ENCODE assay signal across 14 cellular contexts in the genomic region with DNA sequence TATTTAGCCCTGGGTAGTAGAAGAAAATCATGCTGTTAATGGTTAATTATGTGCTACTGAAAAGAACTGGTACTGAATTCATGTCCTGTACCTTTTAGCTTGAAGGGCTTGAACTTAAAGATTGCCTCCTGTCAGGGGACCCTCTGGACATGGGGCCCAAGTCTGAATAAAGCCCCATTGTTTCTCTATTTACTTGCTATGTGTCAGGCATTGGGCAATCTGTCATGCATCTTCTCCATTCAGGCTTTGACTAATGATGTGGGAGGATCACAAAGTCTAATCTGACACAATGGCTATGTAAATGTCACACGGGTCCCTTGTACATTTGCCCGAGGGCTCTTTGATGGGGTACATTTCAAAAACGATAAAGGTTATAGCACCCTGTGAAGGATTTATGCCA.
DNase-seq lines count a peak whose midpoint lies in the region; FAIRE-seq and TF ChIP-seq lines count a peak whose summit lies in the region.
"Had no signal": no experiment of that assay in that cellular context is flagged by ENCODE, and none has a peak within 500 bp of the region (broad histone marks: within the 10 kb centered on the region; RNA-seq: fewer than 3 reads in every experiment).

No MANE protein-coding gene starts in this region.

- WGBS in endodermal cell (ENCODE audit: insufficient coverage in 1 of 2, insufficient read length in 1 of 2), 2 experiments: 72 to 83% methylated on average over 3 of the region's 3 CpGs

- H3K9ac ChIP-seq in endodermal cell (ENCODE audit: extremely low read depth, low read length, poor library complexity, severe bottlenecking) (no peak overlapping the region), neural progenitor cell (no peak overlapping the region), MM.1S (ENCODE audit: low read length) (no peak overlapping the region)
- H3K9ac ChIP-seq: BLaER1 treated with 17β-estradiol and CSF1 and Interleukin-3, amounts not matched to agents 10 nM and 100 nM had no signal

- H3K36me3 ChIP-seq in endodermal cell (ENCODE audit: control insufficient read depth, insufficient read depth, low read length) (no peaks in the 10 kb centered on the region), neural progenitor cell (no peaks in the 10 kb centered on the region), H7 (replicated peaks; ENCODE audit: control insufficient read depth, insufficient read depth, low read length) (no peaks in the 10 kb centered on the region), MM.1S (replicated peaks; ENCODE audit: insufficient read depth, low read length) (no peaks in the 10 kb centered on the region)
- H3K36me3 ChIP-seq: BLaER1 treated with 17β-estradiol and CSF1 and Interleukin-3, amounts not matched to agents 10 nM and 100 nM had no signal

- H3K4me3 Mint-ChIP-seq in endodermal cell (no peak overlapping the region), neural progenitor cell (no peak overlapping the region)

- H3K9me3 ChIP-seq in endodermal cell (ENCODE audit: control insufficient read depth, low read length) (peaks cover 9% of the 10 kb centered on the region), neural progenitor cell (ENCODE audit: low read depth) (no peaks in the 10 kb centered on the region), MM.1S (replicated peaks; ENCODE audit: insufficient read depth, low read length) (no peaks in the 10 kb centered on the region)
- H3K9me3 ChIP-seq: BLaER1 treated with 17β-estradiol and CSF1 and Interleukin-3, amounts not matched to agents 10 nM and 100 nM had no signal

- H3K4me1 Mint-ChIP-seq in endodermal cell (no peaks in the 10 kb centered on the region), neural progenitor cell (peaks cover 22% of the 10 kb centered on the region)

- H3K27me3 Mint-ChIP-seq in endodermal cell (ENCODE audit: insufficient read depth): no peaks in the 10 kb centered on the region
- H3K27me3 Mint-ChIP-seq in neural progenitor cell (ENCODE audit: insufficient read depth, low read depth): peaks cover under 1% of the 10 kb centered on the region

- H2AFZ ChIP-seq in neural progenitor cell (replicated peaks): no peak overlapping the region
- H2AFZ ChIP-seq in MM.1S (ENCODE audit: low read length): no peak overlapping the region

- H3K27me3 ChIP-seq in endodermal cell (ENCODE audit: control insufficient read depth, insufficient read depth, low read length, poor library complexity, severe bottlenecking) (no peaks in the 10 kb centered on the region), neural progenitor cell (no peaks in the 10 kb centered on the region), H7 (ENCODE audit: control insufficient read depth, insufficient read depth, low read length) (no peaks in the 10 kb centered on the region), MM.1S (replicated peaks; ENCODE audit: insufficient read depth, low read length) (no peaks in the 10 kb centered on the region)
- H3K27me3 ChIP-seq: BLaER1 treated with 17β-estradiol and CSF1 and Interleukin-3, amounts not matched to agents 10 nM and 100 nM had no signal

- no peak overlapping the region for H3K4me2 ChIP-seq in neural progenitor cell
- no peak overlapping the region for H3K4me2 ChIP-seq in MM.1S (ENCODE audit: low read depth, low read length)
- H3K4me2 ChIP-seq: BLaER1 treated with 17β-estradiol and CSF1 and Interleukin-3, amounts not matched to agents 10 nM and 100 nM had no signal

- H3K9me3 Mint-ChIP-seq in endodermal cell: no peaks in the 10 kb centered on the region
- H3K9me3 Mint-ChIP-seq in neural progenitor cell: no peaks in the 10 kb centered on the region

- H3K27ac Mint-ChIP-seq in endodermal cell (no peak overlapping the region), neural progenitor cell (no peak overlapping the region)

- H4K20me1 ChIP-seq in neural progenitor cell (ENCODE audit: low read depth): no peaks in the 10 kb centered on the region
- H4K20me1 ChIP-seq in MM.1S (ENCODE audit: insufficient read depth, low read length): no peaks in the 10 kb centered on the region
- H4K20me1 ChIP-seq: BLaER1 treated with 17β-estradiol and CSF1 and Interleukin-3, amounts not matched to agents 10 nM and 100 nM had no signal

- H3K36me3 Mint-ChIP-seq in endodermal cell (ENCODE audit: low read depth) (no peaks in the 10 kb centered on the region), neural progenitor cell (no peaks in the 10 kb centered on the region)

- no peak for TF ChIP-seq CTCF in endodermal cell (conservative IDR thresholded peaks at IDR 0.05)
- TF ChIP-seq CTCF in neural progenitor cell (IDR thresholded peaks at IDR 0.05): no peak
- TF ChIP-seq CTCF in D721Med (IDR thresholded peaks at IDR 0.05; ENCODE audit: insufficient read depth, missing control alignments): no peak
- no peak for TF ChIP-seq CTCF in MM.1S (IDR thresholded peaks at IDR 0.05; ENCODE audit: low read length)

- no peak overlapping the region for H3K4me3 ChIP-seq in endodermal cell (ENCODE audit: low read length)
- H3K4me3 ChIP-seq in neural progenitor cell: no peak overlapping the region
- H3K4me3 ChIP-seq in H7 (ENCODE audit: insufficient read depth, low read depth, low read length): no peak overlapping the region
- H3K4me3 ChIP-seq in MM.1S (ENCODE audit: low read length): no peak overlapping the region
- H3K4me3 ChIP-seq: BLaER1 treated with 17β-estradiol and CSF1 and Interleukin-3, amounts not matched to agents 10 nM and 100 nM had no signal

- H3K79me2 ChIP-seq in neural progenitor cell (ENCODE audit: low read depth) (no peaks in the 10 kb centered on the region), MM.1S (ENCODE audit: low read length) (no peaks in the 10 kb centered on the region)

- no peaks in the 10 kb centered on the region for H3K4me1 ChIP-seq in endodermal cell (ENCODE audit: control insufficient read depth, insufficient read depth, low read length)
- no peaks in the 10 kb centered on the region for H3K4me1 ChIP-seq in neural progenitor cell
- no peaks in the 10 kb centered on the region for H3K4me1 ChIP-seq in MM.1S (ENCODE audit: low read length)
- H3K4me1 ChIP-seq: BLaER1 treated with 17β-estradiol and CSF1 and Interleukin-3, amounts not matched to agents 10 nM and 100 nM had no signal

- no peak for FAIRE-seq in D721Med (lab: Jason Lieb, UNC)
- FAIRE-seq: GM12891 had no signal

- no peaks in the 10 kb centered on the region for H3F3A ChIP-seq in neural progenitor cell (ENCODE audit: low read depth)
- no peaks in the 10 kb centered on the region for H3F3A ChIP-seq in MM.1S (ENCODE audit: insufficient read depth, low read length)

- peak; percentile 1 for DNase-seq in COR-L47 (lab: John Stamatoyannopoulos, UW)
- DNase-seq in HuH-7 (ENCODE audit: low spot score): peak; percentile 2
- no peak for DNase-seq in endodermal cell
- peak; percentile 22 for DNase-seq in neural progenitor cell (ENCODE audit: low spot score)
- no peak for DNase-seq in H7
- DNase-seq in D721Med (ENCODE audit: insufficient read length, low spot score): no peak
- no peak for DNase-seq in MM.1S
- DNase-seq: DMS53, NCI-H146, NCI-H2171, NCI-H510A treated with DMSO at 0.1 percent for 48 hours, PC-3 had no signal

- H3K9me2 ChIP-seq in MM.1S (replicated peaks; ENCODE audit: insufficient read depth, low read length): no peaks in the 10 kb centered on the region

- peak overlapping the region; percentile 72 for H3K27ac ChIP-seq in endodermal cell (ENCODE audit: low read depth, low read length)
- H3K27ac ChIP-seq in neural progenitor cell: no peak overlapping the region
- no peak overlapping the region for H3K27ac ChIP-seq in MM.1S (ENCODE audit: low read length)
- H3K27ac ChIP-seq: BLaER1 treated with 17β-estradiol and CSF1 and Interleukin-3, amounts not matched to agents 10 nM and 100 nM had no signal

Comparison
In these comparisons a context has a peak if more than half of its experiments do, and no peak if none do; other contexts are left out.
1. DNase-seq: peak in COR-L47 (single experiment), HuH-7 (single experiment) and neural progenitor cell (single experiment); none in endodermal cell (single experiment), H7 (single experiment), D721Med (single experiment) and MM.1S (single experiment).